Comparison of ENCODE assay signal across 12 cellular contexts in the genomic region with DNA sequence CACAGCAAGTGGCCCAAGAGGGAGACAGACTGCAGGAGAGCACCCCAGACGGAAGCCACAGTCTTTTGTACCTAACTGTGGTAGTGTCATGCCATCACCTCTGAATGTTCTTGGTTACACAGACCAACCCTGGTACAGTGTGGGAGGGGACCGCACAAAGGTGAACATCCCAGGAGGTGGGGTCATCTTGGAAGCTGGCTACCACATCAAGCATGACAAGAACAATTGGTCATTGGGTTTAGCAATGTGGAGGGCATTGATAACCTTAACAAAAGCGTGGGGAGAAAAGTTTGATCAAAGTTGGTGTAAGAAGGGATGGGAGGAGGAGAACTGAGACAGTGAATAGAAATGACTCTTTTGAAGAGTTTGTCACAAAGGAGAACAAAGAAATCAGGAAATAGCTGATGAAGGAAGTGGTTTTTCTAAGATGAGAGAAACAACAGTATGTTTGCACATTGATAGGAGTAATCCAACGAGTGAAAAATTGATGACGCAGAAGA.
DNase-seq lines count a peak whose midpoint lies in the region; ATAC-seq, FAIRE-seq and TF ChIP-seq lines count a peak whose summit lies in the region.
"Had no signal": no experiment of that assay in that cellular context is flagged by ENCODE, and none has a peak within 500 bp of the region (broad histone marks: within the 10 kb centered on the region; RNA-seq: fewer than 3 reads in every experiment).

No MANE protein-coding gene starts in this region.

- no peaks in the 10 kb centered on the region for H3K9me3 Mint-ChIP-seq in CD8-positive, alpha-beta T cell
- H3K9me3 Mint-ChIP-seq in activated naive CD4-positive, alpha-beta T cell treated with anti-CD3 and anti-CD28 coated beads for 36 hours, result no peaks in the 10 kb centered on the region

- intact Hi-C loops in CD8-positive, alpha-beta T cell (cut with DNase I, micrococcal nuclease), result loop anchor here (1.0 to 10.0 kb wide), 6 partner anchors 27 to 1221 kb away; partner anchors contain the start of genes MR1 (in 2 of the 2) and ACBD6 (in 1 of the 2)
- intact Hi-C loops in activated naive CD4-positive, alpha-beta T cell treated with anti-CD3 and anti-CD28 coated beads for 36 hours (cut with micrococcal nuclease), result loop anchor here (1.0 to 5.0 kb wide), 10 partner anchors 27 to 894 kb away; partner anchors contain the start of genes ACBD6 and XPR1
- intact Hi-C loops in vagina (cut with DNase I), result no loop called here
- intact Hi-C loops in left colon (cut with DNase I, micrococcal nuclease), result no loop called here

- peaks cover 88% of the 10 kb centered on the region for H3K4me1 ChIP-seq in CD8-positive, alpha-beta T cell (ENCODE audit: insufficient read depth, low read length)
- no peaks in the 10 kb centered on the region for H3K4me1 ChIP-seq in vagina

- peak; percentile 88 for ATAC-seq in CD8-positive, alpha-beta T cell
- ATAC-seq in left colon, result no peak
- ATAC-seq: sciatic nerve had no signal

- H3K27ac Mint-ChIP-seq in CD8-positive, alpha-beta T cell, result no peak overlapping the region
- H3K27ac Mint-ChIP-seq in activated naive CD4-positive, alpha-beta T cell treated with anti-CD3 and anti-CD28 coated beads for 36 hours, result no peak overlapping the region

- H3K27me3 Mint-ChIP-seq in CD8-positive, alpha-beta T cell (ENCODE audit: low read depth), result no peaks in the 10 kb centered on the region
- H3K27me3 Mint-ChIP-seq in activated naive CD4-positive, alpha-beta T cell treated with anti-CD3 and anti-CD28 coated beads for 36 hours (ENCODE audit: low read depth), result no peaks in the 10 kb centered on the region

- no peak overlapping the region for H3K4me3 Mint-ChIP-seq in CD8-positive, alpha-beta T cell
- H3K4me3 Mint-ChIP-seq in activated naive CD4-positive, alpha-beta T cell treated with anti-CD3 and anti-CD28 coated beads for 36 hours, result no peak overlapping the region

- no peaks in the 10 kb centered on the region for H3K36me3 Mint-ChIP-seq in CD8-positive, alpha-beta T cell
- H3K36me3 Mint-ChIP-seq in activated naive CD4-positive, alpha-beta T cell treated with anti-CD3 and anti-CD28 coated beads for 36 hours (ENCODE audit: low read depth), result no peaks in the 10 kb centered on the region

- DNase-seq in CD8-positive, alpha-beta T cell, result peak; percentile 15 to 80 (median 53)
- DNase-seq in activated CD4-positive, alpha-beta T cell treated with anti-CD3 and anti-CD28 coated beads for 48 hours, result peak; percentile 61
- DNase-seq in activated naive CD4-positive, alpha-beta T cell treated with anti-CD3 and anti-CD28 coated beads for 36 hours, result peak; percentile 68
- DNase-seq in stimulated activated CD4-positive, alpha-beta T cell treated with anti-CD3 and anti-CD28 coated beads, Interleukin-4, amount 100 ng/mL, for 1 hour, result peak; percentile 16
- DNase-seq in vagina (ENCODE audit: extremely low spot score in 2 of 2) (no peak), DMS79 treated with DMSO at 0.1 percent for 48 hours (lab: John Stamatoyannopoulos, UW) (no peak), left colon (no peak), H54 (ENCODE audit: insufficient read length, low spot score) (no peak)
- DNase-seq: EL, NCI-H510A had no signal

- no peaks in the 10 kb centered on the region for H3K36me3 ChIP-seq in CD8-positive, alpha-beta T cell (ENCODE audit: insufficient read depth, low read length)
- no peaks in the 10 kb centered on the region for H3K36me3 ChIP-seq in vagina

- H3K27ac ChIP-seq in CD8-positive, alpha-beta T cell (ENCODE audit: low read depth, low read length), result peak overlapping the region; percentile 59
- no peak overlapping the region for H3K27ac ChIP-seq in vagina
- H3K27ac ChIP-seq: HL-60 had no signal

- peaks cover 36% of the 10 kb centered on the region for H3K4me1 Mint-ChIP-seq in CD8-positive, alpha-beta T cell (ENCODE audit: low read depth)
- peaks cover 47% of the 10 kb centered on the region for H3K4me1 Mint-ChIP-seq in activated naive CD4-positive, alpha-beta T cell treated with anti-CD3 and anti-CD28 coated beads for 36 hours (ENCODE audit: low read depth)

- POLR2A ChIA-PET in CD8-positive, alpha-beta T cell (lab: Charles Lee), result interaction anchor here (1.0 to 1.6 kb wide), 5 partner anchors 27 to 632 kb away, joined by 3 to 5 read pairs (median 3); no protein-coding TSS in a partner anchor

- H3K4me3 ChIP-seq in CD8-positive, alpha-beta T cell (ENCODE audit: low read depth, low read length), result peak overlapping the region; percentile 13
- H3K4me3 ChIP-seq in vagina, result no peak overlapping the region

- CTCF ChIA-PET in CD8-positive, alpha-beta T cell (lab: Charles Lee), result interaction anchor here (0.9 to 6.0 kb wide), 8 partner anchors 8 to 206 kb away, joined by 3 to 44 read pairs (median 6); no protein-coding TSS in a partner anchor
- CTCF ChIA-PET in activated naive CD4-positive, alpha-beta T cell treated with anti-CD3 and anti-CD28 coated beads for 36 hours (lab: Charles Lee), result interaction anchor here (0.5 to 2.7 kb wide), 4 partner anchors 20 to 343 kb away, joined by 3 to 8 read pairs (median 6); no protein-coding TSS in a partner anchor

- no peaks in the 10 kb centered on the region for H3K9me3 ChIP-seq in CD8-positive, alpha-beta T cell (ENCODE audit: low read length)
- no peaks in the 10 kb centered on the region for H3K9me3 ChIP-seq in vagina

- no peaks in the 10 kb centered on the region for H3K27me3 ChIP-seq in CD8-positive, alpha-beta T cell (ENCODE audit: insufficient read depth, low read length)
- no peaks in the 10 kb centered on the region for H3K27me3 ChIP-seq in vagina

- TF ChIP-seq CTCF in CD8-positive, alpha-beta T cell (IDR thresholded peaks at IDR 0.05), result no peak
- no peak for TF ChIP-seq CTCF in vagina (IDR thresholded peaks at IDR 0.05)

- TF ChIP-seq POLR2A in vagina (IDR thresholded peaks at IDR 0.05) (no peak), H54 (IDR thresholded peaks at IDR 0.05; ENCODE audit: low read depth, low read length) (no peak)

- FAIRE-seq in H54 (lab: Jason Lieb, UNC), result no peak

Comparison
In these comparisons a context has a peak if more than half of its experiments do, and no peak if none do; other contexts are left out.
1. DNase-seq: peak in CD8-positive, alpha-beta T cell (7 of 7), activated CD4-positive, alpha-beta T cell treated with anti-CD3 and anti-CD28 coated beads for 48 hours (single experiment), activated naive CD4-positive, alpha-beta T cell treated with anti-CD3 and anti-CD28 coated beads for 36 hours (single experiment) and stimulated activated CD4-positive, alpha-beta T cell treated with anti-CD3 and anti-CD28 coated beads, Interleukin-4, amount 100 ng/mL, for 1 hour (single experiment); none in vagina (0 of 2), DMS79 treated with DMSO at 0.1 percent for 48 hours (single experiment), left colon (0 of 2) and H54 (single experiment).
2. intact Hi-C loops: an anchor here in CD8-positive, alpha-beta T cell (1.0 to 10.0 kb wide) and activated naive CD4-positive, alpha-beta T cell treated with anti-CD3 and anti-CD28 coated beads for 36 hours (1.0 to 5.0 kb wide); none called in vagina and left colon.